8 cellular contexts compared by ENCODE assay signal in genomic region chr7:50595538-50596102, GRCh38. TPM values are rescaled to one million over a fixed set of nuclear protein-coding genes. Genes with fewer than 3 reads are reported as not detected.
DNase-seq lines count a peak whose midpoint lies in the region; ATAC-seq and TF ChIP-seq lines count a peak whose summit lies in the region.

No MANE protein-coding gene starts in this region.

- no peak overlapping the region for H3K27ac ChIP-seq in right lobe of liver

- in situ Hi-C loops in GM13976 (cut with MboI; ENCODE audit: low sequenced_read_pairs, unreplicated experiment): no loop called here

- H3K9me3 ChIP-seq in right lobe of liver: no peaks in the 10 kb centered on the region

- peaks cover 0 to 46% (median 20%) of the 10 kb centered on the region in 4 donors for H3K36me3 ChIP-seq in right lobe of liver

- no peak overlapping the region for H3K27ac Mint-ChIP-seq in activated naive CD4-positive, alpha-beta T cell treated with anti-CD3 and anti-CD28 coated beads, Interleukin-2, amount 50 U/mL, for 72 hours

- intact Hi-C loops in right lobe of liver (cut with DNase I): no loop called here

- DNase-seq in activated naive CD4-positive, alpha-beta T cell treated with anti-CD3 and anti-CD28 coated beads, Interleukin-2, amount 50 U/mL, for 72 hours (ENCODE audit: low spot score in 2 of 2): no peak
- no peak for DNase-seq in activated naive CD4-positive, alpha-beta T cell treated with anti-CD3 and anti-CD28 coated beads, Interleukin-2, amount 50 U/mL, for 16 hours
- DNase-seq in NCI-H526 treated with DMSO at 0.1 percent for 48 hours (lab: John Stamatoyannopoulos, UW) (peak; percentile 15), cerebellum (ENCODE audit: low spot score) (peak; percentile 41), right lobe of liver (no peak), GM13976 (ENCODE audit: low spot score) (no peak)
- DNase-seq in stimulated activated naive CD4-positive, alpha-beta T cell treated with Interleukin-2 at 50 U/mL for 16 hours (lab: John Stamatoyannopoulos, UW): no peak

- H3K27me3 ChIP-seq in right lobe of liver: no peaks in the 10 kb centered on the region

- TF ChIP-seq CTCF in right lobe of liver (IDR thresholded peaks at IDR 0.05) (peak; percentile 30 to 69 (median 40)), GM13976 (IDR thresholded peaks at IDR 0.05; ENCODE audit: borderline replicate concordance, control extremely low read depth, extremely low read depth, insufficient read depth, missing control alignments) (no peak)

- TF ChIP-seq POLR2A in right lobe of liver (IDR thresholded peaks at IDR 0.05): no peak

- H3K9me3 Mint-ChIP-seq in activated naive CD4-positive, alpha-beta T cell treated with anti-CD3 and anti-CD28 coated beads, Interleukin-2, amount 50 U/mL, for 72 hours: no peaks in the 10 kb centered on the region

- no peaks in the 10 kb centered on the region for H3K36me3 Mint-ChIP-seq in activated naive CD4-positive, alpha-beta T cell treated with anti-CD3 and anti-CD28 coated beads, Interleukin-2, amount 50 U/mL, for 72 hours

- WGBS in right lobe of liver (ENCODE audit: insufficient coverage, low coverage, low lambda C conversion rate, missing lambda C conversion rate): 57% methylated on average over 4 of the region's 4 CpGs

- H3K4me1 ChIP-seq in right lobe of liver: no peaks in the 10 kb centered on the region

- ATAC-seq in activated naive CD4-positive, alpha-beta T cell treated with anti-CD3 and anti-CD28 coated beads, Interleukin-2, amount 50 U/mL, for 72 hours: peak; percentile 43 to 54
- ATAC-seq in HG02763 (IDR thresholded peaks at IDR 0.05; ENCODE audit: unreplicated experiment) (peak; percentile 17), right lobe of liver (peak; percentile 81 to 93 (median 86))

- no peak overlapping the region for H3K4me3 ChIP-seq in right lobe of liver

RNA-seq across cellular contexts. Expression of gene DDC, which starts 30.4 kb away (rescaled TPM):
- under 1 TPM in 1 of 2 donors, not detected in 1; 0.43 TPM for total RNA-seq in activated naive CD4-positive, alpha-beta T cell treated with anti-CD3 and anti-CD28 coated beads, Interleukin-2, amount 50 U/mL, for 72 hours
- total RNA-seq in cerebellum: 1.2 TPM
- 10 to 100 TPM; 37.9 to 75.7 (median 45.2) TPM for total RNA-seq in right lobe of liver

Comparison
In these comparisons a context has a peak if more than half of its experiments do, and no peak if none do; other contexts are left out.
1. ATAC-seq: peak in every context shown above with its lines; median percentile 86 in right lobe of liver; 48 in activated naive CD4-positive, alpha-beta T cell treated with anti-CD3 and anti-CD28 coated beads, Interleukin-2, amount 50 U/mL, for 72 hours; 17 in HG02763.
2. DNase-seq: peak in NCI-H526 treated with DMSO at 0.1 percent for 48 hours (single experiment) and cerebellum (single experiment); none in activated naive CD4-positive, alpha-beta T cell treated with anti-CD3 and anti-CD28 coated beads, Interleukin-2, amount 50 U/mL, for 72 hours (0 of 2), activated naive CD4-positive, alpha-beta T cell treated with anti-CD3 and anti-CD28 coated beads, Interleukin-2, amount 50 U/mL, for 16 hours (single experiment), right lobe of liver (0 of 3), GM13976 (single experiment) and stimulated activated naive CD4-positive, alpha-beta T cell treated with Interleukin-2 at 50 U/mL for 16 hours (single experiment).
3. RNA of gene DDC, which starts 30.4 kb away (total RNA-seq): 37.9 to 75.7 TPM in right lobe of liver; 1.2 TPM in cerebellum (single experiment) and 0.43 TPM in activated naive CD4-positive, alpha-beta T cell treated with anti-CD3 and anti-CD28 coated beads, Interleukin-2, amount 50 U/mL, for 72 hours; every median in the first group is over 10 times any median in the second.